ENCODE assay signal across 22 cellular contexts in genomic region chr17:61132524-61133025, GRCh38.
"Had no signal": no experiment of that assay in that cellular context is flagged by ENCODE, and none has a peak within 500 bp of the region (broad histone marks: within the 10 kb centered on the region; RNA-seq: fewer than 3 reads in every experiment).

No MANE protein-coding gene starts in this region.

- H3K9me3 ChIP-seq: esophagus squamous epithelium, ovary, sigmoid colon had no signal

- DNase-seq: activated CD4-positive, alpha-beta memory T cell treated with anti-CD3 and anti-CD28 coated beads, Interleukin-2, amount 10 ng/mL, durations not matched to agents 7 days and 5 days; activated CD4-positive, alpha-beta T cell treated with anti-CD3 and anti-CD28 coated beads for 48 hours; activated CD8-positive, alpha-beta memory T cell treated with anti-CD3 and anti-CD28 coated beads, Interleukin-2, amount 50 U/mL, for 48 hours; activated gamma-delta T cell; activated naive CD4-positive, alpha-beta T cell treated with anti-CD3 and anti-CD28 coated beads, Interleukin-2, amount 10 ng/mL, durations not matched to agents 7 days and 5 days; activated T-cell treated with anti-CD3 and anti-CD28 coated beads, Interleukin-2, amount 50 U/mL, for 24 hours; amniotic stem cell; central memory CD4-positive, alpha-beta T cell; esophagus squamous epithelium; left cardiac atrium; ovary; retina; sigmoid colon; small intestine; stimulated activated CD4-positive, alpha-beta T cell treated with anti-CD3 and anti-CD28 coated beads, Interleukin-4, amount 100 ng/mL, for 24 hours; stimulated activated naive CD8-positive, alpha-beta T cell treated with anti-CD3 and anti-CD28 coated beads, Interleukin-15, amount 100 ng/mL, for 72 hours; substantia nigra; T1000; WERI-Rb-1 had no signal

- ATAC-seq: activated CD4-positive, CD25-positive, alpha-beta regulatory T cell treated with anti-CD3 and anti-CD28 coated beads, Interleukin-2, amount 50 U/mL, for 24 hours; left cardiac atrium; stimulated activated memory B cell treated with anti-CD40 and anti-IgM and Interleukin-4, amounts not matched to agents 10 μg/mL and 1 μg/mL and 100 μg/mL, for 72 hours; stimulated activated naive CD8-positive, alpha-beta T cell treated with anti-CD3 and anti-CD28 coated beads, Interleukin-15, amount 100 ng/mL, for 72 hours had no signal

- H3K27ac ChIP-seq: ovary, sigmoid colon, WERI-Rb-1 had no signal

- H3K4me3 ChIP-seq: esophagus squamous epithelium, lung, ovary, sigmoid colon had no signal

- H3K36me3 ChIP-seq: esophagus squamous epithelium, ovary, sigmoid colon, WERI-Rb-1 had no signal

- H3K27me3 ChIP-seq: esophagus squamous epithelium, ovary, sigmoid colon had no signal

- H3K4me1 ChIP-seq: sigmoid colon had no signal
